Comparison of ENCODE assay signal across 1 cellular context in the genomic region with DNA sequence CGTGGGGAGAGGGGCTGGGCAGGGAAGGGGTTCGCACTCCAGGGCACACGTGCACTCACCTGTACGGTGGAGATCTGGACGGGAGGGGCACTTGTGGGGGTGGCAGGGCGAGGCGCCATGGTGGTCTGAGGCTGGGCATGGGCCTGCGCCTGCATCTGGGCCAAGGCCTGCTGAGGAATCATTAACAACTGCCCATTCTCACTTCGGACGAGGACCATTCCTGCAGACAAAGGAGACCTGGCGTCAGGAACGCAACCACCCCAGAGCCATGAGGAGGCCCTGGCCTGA.
TF ChIP-seq lines count a peak whose summit lies in the region.

No MANE protein-coding gene starts in this region.

TF ChIP-seq in H1, 55 proteins besides CTCF, POLR2A, EP300 and RAD21:
- TF ChIP-seq, protein P1, sequence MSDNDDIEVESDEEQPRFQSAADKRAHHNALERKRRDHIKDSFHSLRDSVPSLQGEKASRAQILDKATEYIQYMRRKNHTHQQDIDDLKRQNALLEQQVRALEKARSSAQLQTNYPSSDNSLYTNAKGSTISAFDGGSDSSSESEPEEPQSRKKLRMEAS (IDR thresholded peaks at IDR 0.05): no peak
- TF ChIP-seq BCL11A (IDR thresholded peaks at IDR 0.05; ENCODE audit: low read depth in 2 of 2, low read length in 2 of 2) (no peak), ZNF274 (IDR thresholded peaks at IDR 0.05; ENCODE audit: borderline replicate concordance, extremely low read depth, low read length) (no peak), JUND (IDR thresholded peaks at IDR 0.05; ENCODE audit: low read length) (no peak), SP1 (IDR thresholded peaks at IDR 0.05; ENCODE audit: low read depth, low read length) (no peak)
- TF ChIP-seq, protein P2, sequence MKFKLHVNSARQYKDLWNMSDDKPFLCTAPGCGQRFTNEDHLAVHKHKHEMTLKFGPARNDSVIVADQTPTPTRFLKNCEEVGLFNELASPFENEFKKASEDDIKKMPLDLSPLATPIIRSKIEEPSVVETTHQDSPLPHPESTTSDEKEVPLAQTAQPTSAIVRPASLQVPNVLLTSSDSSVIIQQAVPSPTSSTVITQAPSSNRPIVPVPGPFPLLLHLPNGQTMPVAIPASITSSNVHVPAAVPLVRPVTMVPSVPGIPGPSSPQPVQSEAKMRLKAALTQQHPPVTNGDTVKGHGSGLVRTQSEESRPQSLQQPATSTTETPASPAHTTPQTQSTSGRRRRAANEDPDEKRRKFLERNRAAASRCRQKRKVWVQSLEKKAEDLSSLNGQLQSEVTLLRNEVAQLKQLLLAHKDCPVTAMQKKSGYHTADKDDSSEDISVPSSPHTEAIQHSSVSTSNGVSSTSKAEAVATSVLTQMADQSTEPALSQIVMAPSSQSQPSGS (IDR thresholded peaks at IDR 0.05; ENCODE audit: low read length): no peak
TF ChIP-seq in H1: peak in this region for 0.
